32 cellular contexts compared by ENCODE assay signal in the genomic region with DNA sequence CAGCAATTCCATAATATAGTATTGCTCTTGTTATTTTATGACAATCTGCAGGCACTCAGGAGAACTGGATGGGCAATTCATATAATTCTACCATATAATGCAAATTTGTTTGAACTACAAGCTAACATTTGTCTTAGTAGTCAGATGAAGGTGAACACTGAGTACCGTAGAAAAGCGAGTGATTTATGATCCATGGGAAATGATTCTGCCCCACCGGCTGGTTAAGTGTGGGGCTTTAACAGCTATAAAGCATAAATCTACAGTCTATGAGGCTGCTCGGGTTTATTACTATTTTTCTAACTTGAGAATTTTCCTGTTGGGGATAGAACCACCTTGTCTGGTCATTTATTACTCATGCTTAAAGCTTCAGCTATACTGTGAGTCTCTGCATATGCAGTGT.
"Had no signal": no experiment of that assay in that cellular context is flagged by ENCODE, and none has a peak within 500 bp of the region (broad histone marks: within the 10 kb centered on the region; RNA-seq: fewer than 3 reads in every experiment).

No MANE protein-coding gene starts in this region.

- H3K9me3 Mint-ChIP-seq: activated CD4-positive, alpha-beta T cell treated with anti-CD3 and anti-CD28 coated beads, Interleukin-2, amount 10 ng/mL, durations not matched to agents 7 days and 5 days had no signal

- H3K27ac ChIP-seq: brain microvascular endothelial cell, esophagus muscularis mucosa, foreskin keratinocyte, gastrocnemius medialis, heart left ventricle had no signal

- H3K36me3 Mint-ChIP-seq: activated naive CD4-positive, alpha-beta T cell treated with anti-CD3 and anti-CD28 coated beads, Interleukin-2, amount 10 ng/mL, durations not matched to agents 7 days and 5 days; activated naive CD8-positive, alpha-beta T cell had no signal

- H3K9me3 ChIP-seq: esophagus muscularis mucosa, gastrocnemius medialis, heart left ventricle had no signal

- FAIRE-seq: astrocyte, bronchial epithelial cell, colon had no signal

- H3K36me3 ChIP-seq: brain microvascular endothelial cell, esophagus muscularis mucosa, gastrocnemius medialis, heart left ventricle had no signal

- H3K4me3 ChIP-seq: esophagus muscularis mucosa, gastrocnemius medialis, heart left ventricle had no signal

- DNase-seq: activated CD4-positive, alpha-beta memory T cell treated with anti-CD3 and anti-CD28 coated beads, Interleukin-2, amount 10 ng/mL, durations not matched to agents 7 days and 5 days; activated CD4-positive, alpha-beta T cell treated with anti-CD3 and anti-CD28 coated beads for 36 hours; activated CD4-positive, alpha-beta T cell treated with anti-CD3 and anti-CD28 coated beads, Interleukin-2, amount 10 ng/mL, durations not matched to agents 7 days and 5 days; activated CD4-positive, alpha-beta T cell treated with anti-CD3 and anti-CD28 coated beads, Interleukin-2, amount 50 U/mL, for 4 hours; activated CD4-positive, CD25-positive, alpha-beta regulatory T cell; activated CD4-positive, CD25-positive, alpha-beta regulatory T cell treated with anti-CD3 and anti-CD28 coated beads, Interleukin-2, amount 50 U/mL, for 72 hours; activated CD8-positive, alpha-beta memory T cell treated with anti-CD3 and anti-CD28 coated beads, Interleukin-2, amount 50 U/mL, for 48 hours; activated gamma-delta T cell; activated naive CD4-positive, alpha-beta T cell; activated naive CD4-positive, alpha-beta T cell treated with anti-CD3 and anti-CD28 coated beads, Interleukin-2, amount 10 ng/mL, durations not matched to agents 7 days and 5 days; activated T-cell treated with anti-CD3 and anti-CD28 coated beads for 4 hours; activated T-cell treated with anti-CD3 and anti-CD28 coated beads, Interleukin-2, amount 50 U/mL, for 24 hours; activated T-cell treated with anti-CD3 and anti-CD28 coated beads, Interleukin-2, amount 50 U/mL, for 72 hours; amniotic stem cell; anterior cingulate cortex; brain microvascular endothelial cell; cortex of kidney; dermis blood vessel endothelial cell; effector CD4-positive, alpha-beta T cell; effector memory CD8-positive, alpha-beta T cell; erythroblast; foreskin keratinocyte; gastrocnemius medialis; glutamatergic neuron; heart left ventricle; T-helper 2 cell had no signal

- H3K27ac Mint-ChIP-seq: activated CD4-positive, alpha-beta memory T cell treated with anti-CD3 and anti-CD28 coated beads, Interleukin-2, amount 10 ng/mL, durations not matched to agents 7 days and 5 days; activated CD4-positive, alpha-beta T cell treated with anti-CD3 and anti-CD28 coated beads for 36 hours; activated CD4-positive, alpha-beta T cell treated with anti-CD3 and anti-CD28 coated beads, Interleukin-2, amount 10 ng/mL, durations not matched to agents 7 days and 5 days; activated naive CD4-positive, alpha-beta T cell treated with anti-CD3 and anti-CD28 coated beads, Interleukin-2, amount 10 ng/mL, durations not matched to agents 7 days and 5 days; activated naive CD8-positive, alpha-beta T cell; activated T-cell treated with anti-CD3 and anti-CD28 coated beads, Interleukin-2, amount 50 U/mL, for 24 hours; activated T-cell treated with anti-CD3 and anti-CD28 coated beads, Interleukin-2, amount 50 U/mL, for 72 hours; effector memory CD8-positive, alpha-beta T cell had no signal

- H3K4me1 Mint-ChIP-seq: activated CD4-positive, alpha-beta memory T cell treated with anti-CD3 and anti-CD28 coated beads, Interleukin-2, amount 10 ng/mL, durations not matched to agents 7 days and 5 days; activated CD4-positive, alpha-beta T cell treated with anti-CD3 and anti-CD28 coated beads for 36 hours; activated CD4-positive, alpha-beta T cell treated with anti-CD3 and anti-CD28 coated beads, Interleukin-2, amount 10 ng/mL, durations not matched to agents 7 days and 5 days; activated naive CD4-positive, alpha-beta T cell treated with anti-CD3 and anti-CD28 coated beads, Interleukin-2, amount 10 ng/mL, durations not matched to agents 7 days and 5 days; central memory CD8-positive, alpha-beta T cell had no signal

- ATAC-seq: activated CD4-positive, alpha-beta T cell treated with anti-CD3 and anti-CD28 coated beads for 36 hours; activated T-cell treated with anti-CD3 and anti-CD28 coated beads, Interleukin-2, amount 50 U/mL, for 72 hours; effector memory CD8-positive, alpha-beta T cell; foreskin keratinocyte; gastrocnemius medialis; heart left ventricle had no signal

- H3K4me1 ChIP-seq: esophagus muscularis mucosa, gastrocnemius medialis, heart left ventricle had no signal

- H3K27me3 ChIP-seq: brain microvascular endothelial cell, esophagus muscularis mucosa, foreskin keratinocyte, gastrocnemius medialis, heart left ventricle had no signal

- H3K4me3 Mint-ChIP-seq: activated CD4-positive, alpha-beta memory T cell treated with anti-CD3 and anti-CD28 coated beads, Interleukin-2, amount 10 ng/mL, durations not matched to agents 7 days and 5 days; activated CD4-positive, alpha-beta T cell treated with anti-CD3 and anti-CD28 coated beads for 36 hours; activated CD4-positive, alpha-beta T cell treated with anti-CD3 and anti-CD28 coated beads, Interleukin-2, amount 10 ng/mL, durations not matched to agents 7 days and 5 days; activated naive CD4-positive, alpha-beta T cell treated with anti-CD3 and anti-CD28 coated beads, Interleukin-2, amount 10 ng/mL, durations not matched to agents 7 days and 5 days; activated naive CD8-positive, alpha-beta T cell; activated T-cell treated with anti-CD3 and anti-CD28 coated beads, Interleukin-2, amount 50 U/mL, for 24 hours; activated T-cell treated with anti-CD3 and anti-CD28 coated beads, Interleukin-2, amount 50 U/mL, for 72 hours; central memory CD8-positive, alpha-beta T cell; effector memory CD8-positive, alpha-beta T cell had no signal

- H3K27me3 Mint-ChIP-seq: activated CD4-positive, alpha-beta memory T cell treated with anti-CD3 and anti-CD28 coated beads, Interleukin-2, amount 10 ng/mL, durations not matched to agents 7 days and 5 days; activated CD4-positive, alpha-beta T cell treated with anti-CD3 and anti-CD28 coated beads for 36 hours; activated CD4-positive, alpha-beta T cell treated with anti-CD3 and anti-CD28 coated beads, Interleukin-2, amount 10 ng/mL, durations not matched to agents 7 days and 5 days; activated naive CD4-positive, alpha-beta T cell treated with anti-CD3 and anti-CD28 coated beads, Interleukin-2, amount 10 ng/mL, durations not matched to agents 7 days and 5 days; activated naive CD8-positive, alpha-beta T cell; activated T-cell treated with anti-CD3 and anti-CD28 coated beads, Interleukin-2, amount 50 U/mL, for 24 hours; central memory CD8-positive, alpha-beta T cell; effector memory CD8-positive, alpha-beta T cell had no signal
